Comparison of ENCODE assay signal across 30 cellular contexts in genomic region chr21:26091480-26092018, GRCh38.
DNase-seq lines count a peak whose midpoint lies in the region; FAIRE-seq and TF ChIP-seq lines count a peak whose summit lies in the region.
"Had no signal": no experiment of that assay in that cellular context is flagged by ENCODE, and none has a peak within 500 bp of the region (broad histone marks: within the 10 kb centered on the region; RNA-seq: fewer than 3 reads in every experiment).

No MANE protein-coding gene starts in this region.

- no peak overlapping the region for H3K9ac ChIP-seq in keratinocyte (ENCODE audit: control insufficient read depth, extremely low read depth, insufficient read depth, low read length)

- H3K27me3 Mint-ChIP-seq in HFFc6 (ENCODE audit: insufficient read depth): no peaks in the 10 kb centered on the region
- H3K27me3 Mint-ChIP-seq in chondrocyte (ENCODE audit: low read depth): no peaks in the 10 kb centered on the region
- H3K27me3 Mint-ChIP-seq: activated B cell treated with CpG ODN at 0.5 μM for 24 hours; CD4-positive, alpha-beta T cell; naive thymus-derived CD4-positive, alpha-beta T cell; stimulated activated naive CD8-positive, alpha-beta T cell treated with anti-CD3 and anti-CD28 coated beads, Interleukin-15, amount 100 ng/mL, for 72 hours had no signal

- peaks cover 90% of the 10 kb centered on the region for H3K79me2 ChIP-seq in keratinocyte (ENCODE audit: control insufficient read depth, insufficient read depth, low read length)

- H3K4me1 ChIP-seq in keratinocyte (ENCODE audit: control insufficient read depth, extremely low read depth, insufficient read depth, low read length): peaks cover 9% of the 10 kb centered on the region
- H3K4me1 ChIP-seq: gastroesophageal sphincter, left ventricle myocardium inferior, right atrium auricular region, thyroid gland had no signal

- H3K4me1 Mint-ChIP-seq in HFFc6 (ENCODE audit: low read depth): peaks cover 53% of the 10 kb centered on the region
- peaks cover 14% of the 10 kb centered on the region for H3K4me1 Mint-ChIP-seq in chondrocyte (ENCODE audit: low read depth)
- H3K4me1 Mint-ChIP-seq: activated B cell treated with CpG ODN at 0.5 μM for 24 hours; stimulated activated naive CD8-positive, alpha-beta T cell treated with anti-CD3 and anti-CD28 coated beads, Interleukin-15, amount 100 ng/mL, for 72 hours had no signal

- H3K27ac Mint-ChIP-seq in HFFc6 (no peak overlapping the region), chondrocyte (ENCODE audit: unreplicated experiment) (no peak overlapping the region)
- H3K27ac Mint-ChIP-seq: activated B cell treated with CpG ODN at 0.5 μM for 24 hours; activated T-helper 2 cell treated with anti-CD3 and anti-CD28 coated beads, Interferon-gamma antibody, Interleukin-2, Interleukin-4, amounts not matched to agents 10 μg/mL and 5 μg/mL and 100 μg/mL, durations not matched to agents 14 hours and 24 hours and 36 hours; CD4-positive, alpha-beta T cell; mesothelial cell of epicardium; naive thymus-derived CD4-positive, alpha-beta T cell; stimulated activated naive CD8-positive, alpha-beta T cell treated with anti-CD3 and anti-CD28 coated beads, Interleukin-15, amount 100 ng/mL, for 72 hours had no signal

- H3K27me3 ChIP-seq in keratinocyte (ENCODE audit: control insufficient read depth, extremely low read depth, insufficient read depth, low read length): no peaks in the 10 kb centered on the region
- H3K27me3 ChIP-seq: ascending aorta, gastroesophageal sphincter, ovary, right atrium auricular region, thyroid gland had no signal

- H3K27ac ChIP-seq in keratinocyte (ENCODE audit: control insufficient read depth, insufficient read depth, low read length): no peak overlapping the region
- H3K27ac ChIP-seq: ascending aorta, gastroesophageal sphincter, HL-60, left ventricle myocardium inferior, ovary, right atrium auricular region, thyroid gland had no signal

- H3K4me3 Mint-ChIP-seq in HFFc6 (no peak overlapping the region), chondrocyte (ENCODE audit: unreplicated experiment) (no peak overlapping the region)
- H3K4me3 Mint-ChIP-seq: activated B cell treated with CpG ODN at 0.5 μM for 24 hours; CD4-positive, alpha-beta T cell; mesothelial cell of epicardium; naive thymus-derived CD4-positive, alpha-beta T cell; stimulated activated naive CD8-positive, alpha-beta T cell treated with anti-CD3 and anti-CD28 coated beads, Interleukin-15, amount 100 ng/mL, for 72 hours had no signal

- H3K36me3 ChIP-seq in keratinocyte (ENCODE audit: control insufficient read depth in 2 of 2, extremely low read depth in 1 of 2, insufficient read depth in 2 of 2, low read length in 2 of 2): peaks cover 17 to 25% of the 10 kb centered on the region in 2 experiments
- H3K36me3 ChIP-seq: ovary had no signal

- H3K9me1 ChIP-seq in keratinocyte (ENCODE audit: control insufficient read depth, extremely low read depth, insufficient read depth, low read length): peaks cover 8% of the 10 kb centered on the region

- no peaks in the 10 kb centered on the region for H3K9me3 ChIP-seq in keratinocyte (ENCODE audit: control insufficient read depth, low read depth, low read length)
- H3K9me3 ChIP-seq: ascending aorta, gastroesophageal sphincter, left ventricle myocardium inferior, ovary, right atrium auricular region, thyroid gland had no signal

- H2AFZ ChIP-seq in keratinocyte (ENCODE audit: control insufficient read depth, low read length): no peak overlapping the region

- H3K9me3 Mint-ChIP-seq in HFFc6 (no peaks in the 10 kb centered on the region), chondrocyte (ENCODE audit: low read depth) (no peaks in the 10 kb centered on the region)
- H3K9me3 Mint-ChIP-seq: activated B cell treated with CpG ODN at 0.5 μM for 24 hours; activated naive CD4-positive, alpha-beta T cell treated with anti-CD3 and anti-CD28 coated beads, Interleukin-2, amount 50 U/mL, for 72 hours; activated T-helper 2 cell treated with anti-CD3 and anti-CD28 coated beads, Interferon-gamma antibody, Interleukin-2, Interleukin-4, amounts not matched to agents 10 μg/mL and 5 μg/mL and 100 μg/mL, durations not matched to agents 14 hours and 24 hours and 36 hours; CD4-positive, alpha-beta T cell; mesothelial cell of epicardium; naive thymus-derived CD4-positive, alpha-beta T cell; stimulated activated naive CD8-positive, alpha-beta T cell treated with anti-CD3 and anti-CD28 coated beads, Interleukin-15, amount 100 ng/mL, for 72 hours had no signal

- dilution Hi-C loops in keratinocyte (cut with MboI; ENCODE audit: extremely low pct_ligation_motif_present, low sequenced_read_pairs): no loop called here

- no peak overlapping the region for H3K4me2 ChIP-seq in keratinocyte (ENCODE audit: control insufficient read depth, extremely low read depth, insufficient read depth, low read depth, low read length)

- H3K36me3 Mint-ChIP-seq in HFFc6 (ENCODE audit: low read depth): peaks cover 31% of the 10 kb centered on the region
- peaks cover 2% of the 10 kb centered on the region for H3K36me3 Mint-ChIP-seq in chondrocyte (ENCODE audit: low read depth)

- peaks cover 16% of the 10 kb centered on the region for H4K20me1 ChIP-seq in keratinocyte (ENCODE audit: control insufficient read depth, extremely low read depth, insufficient read depth, low read length)

- FAIRE-seq in keratinocyte (lab: Jason Lieb, UNC): peak; percentile 29

- DNase-seq in HFFc6: no peak
- DNase-seq in chondrocyte (ENCODE audit: low spot score): no peak
- DNase-seq in keratinocyte (ENCODE audit: low read depth, low spot score): no peak
- DNase-seq in NCI-H526 (lab: John Stamatoyannopoulos, UW): no peak
- no peak for DNase-seq in stimulated activated naive CD4-positive, alpha-beta T cell treated with Interleukin-2 at 50 U/mL for 16 hours (lab: John Stamatoyannopoulos, UW)
- DNase-seq in NCI-H146 treated with DMSO at 0.1 percent for 48 hours (lab: John Stamatoyannopoulos, UW; ENCODE audit: unreplicated experiment): no peak
- DNase-seq in D341Med (ENCODE audit: low spot score): no peak
- DNase-seq: activated B cell treated with CpG ODN at 0.5 μM for 24 hours; activated CD4-positive, alpha-beta T cell treated with anti-CD3 and anti-CD28 coated beads, Interleukin-2, amount 50 U/mL, for 48 hours; activated CD8-positive, alpha-beta memory T cell treated with anti-CD3 and anti-CD28 coated beads, Interleukin-2, amount 50 U/mL, for 48 hours; CD4-positive, alpha-beta T cell; erythroblast; GDM1; hippocampal formation; left ventricle myocardium inferior; naive thymus-derived CD4-positive, alpha-beta T cell; NCI-H1105 treated with DMSO at 0.1 percent for 48 hours; NCI-H2081 treated with DMSO at 0.1 percent for 48 hours; NCI-H446; ovary; stimulated activated naive CD8-positive, alpha-beta T cell treated with anti-CD3 and anti-CD28 coated beads, Interleukin-15, amount 100 ng/mL, for 72 hours; T-helper 9 cell; thyroid gland had no signal

- TF ChIP-seq CTCF in HFFc6 (IDR thresholded peaks at IDR 0.05) (peak; percentile 58), chondrocyte (IDR thresholded peaks at IDR 0.05) (peak; percentile 34), keratinocyte (optimal IDR thresholded peaks at IDR 0.05 in 1 of 3, IDR thresholded peaks at IDR 0.05 in 1 of 3, conservative IDR thresholded peaks at IDR 0.05 in 1 of 3; ENCODE audit: extremely low read depth in 1 of 3, insufficient read depth in 2 of 3, low read length in 3 of 3) (peak in 2 of 3 experiments; percentile 3 to 30)

- no peak overlapping the region for H3K4me3 ChIP-seq in keratinocyte (ENCODE audit: control insufficient read depth in 2 of 3, extremely low read depth in 1 of 3, insufficient read depth in 2 of 3, low read depth in 1 of 3, low read length in 3 of 3)
- H3K4me3 ChIP-seq: ascending aorta, gastroesophageal sphincter, left ventricle myocardium inferior, ovary, right atrium auricular region, thyroid gland had no signal
